1 cellular context compared by ENCODE assay signal in genomic region chr6:163177892-163178420, GRCh38.
TF ChIP-seq lines count a peak whose summit lies in the region.

No MANE protein-coding gene starts in this region.

TF ChIP-seq in H1, 55 proteins besides CTCF, POLR2A, EP300 and RAD21:
- TF ChIP-seq TAF7 (optimal IDR thresholded peaks at IDR 0.05; ENCODE audit: borderline replicate concordance, low read depth, low read length) (no peak), EZH2 (IDR thresholded peaks at IDR 0.05; ENCODE audit: low read depth, low read length, severe bottlenecking) (no peak), CTBP2 (IDR thresholded peaks at IDR 0.05; ENCODE audit: borderline replicate concordance, insufficient read depth, insufficient read length, low read length) (no peak), TCF12 (IDR thresholded peaks at IDR 0.05; ENCODE audit: low read depth, low read length) (no peak)
